24 cellular contexts compared by ENCODE assay signal in the genomic region with DNA sequence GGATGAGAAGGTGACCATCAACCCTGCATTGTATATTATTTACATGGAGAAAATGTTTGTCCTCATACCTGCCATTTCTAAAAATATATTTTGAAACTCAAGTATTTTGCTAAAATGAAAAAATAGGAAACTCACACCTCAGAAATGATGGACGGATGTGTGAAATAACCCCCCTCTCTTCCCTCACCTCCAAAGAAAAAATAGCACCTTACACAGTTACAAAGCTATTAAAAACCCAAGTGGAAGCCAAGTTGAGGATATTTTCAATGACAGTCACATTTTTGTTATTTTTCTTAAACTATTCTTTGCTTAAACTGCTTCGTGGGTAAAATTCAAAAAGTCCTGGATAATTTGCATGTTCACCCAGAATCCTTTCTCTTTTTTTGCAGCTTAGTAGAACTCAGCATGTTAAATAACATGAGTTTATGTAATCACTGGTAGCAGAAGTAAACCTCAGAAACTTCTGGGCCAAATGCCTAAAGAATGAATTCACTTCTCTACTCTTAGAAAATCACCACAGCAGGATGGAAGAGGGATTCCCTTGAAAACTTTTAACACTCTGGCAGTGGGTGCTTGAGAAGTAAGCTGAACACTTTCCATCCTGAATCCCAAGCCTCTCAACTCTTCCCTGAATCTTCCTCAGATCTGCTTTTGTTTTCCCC. TPM values are rescaled to one million over a fixed set of nuclear protein-coding genes. Genes with fewer than 3 reads are reported as not detected.
DNase-seq lines count a peak whose midpoint lies in the region; ATAC-seq, FAIRE-seq and TF ChIP-seq lines count a peak whose summit lies in the region.
"Had no signal": no experiment of that assay in that cellular context is flagged by ENCODE, and none has a peak within 500 bp of the region (broad histone marks: within the 10 kb centered on the region; RNA-seq: fewer than 3 reads in every experiment).

No MANE protein-coding gene starts in this region.

- no peak for FAIRE-seq in keratinocyte (lab: Jason Lieb, UNC)
- FAIRE-seq: endometrium, TTC549 had no signal

- no peak for ATAC-seq in activated naive CD8-positive, alpha-beta T cell treated with anti-CD3 and anti-CD28 coated beads, Interleukin-2, amount 10 ng/mL, durations not matched to agents 7 days and 5 days (ENCODE audit: low read depth)
- no peak for ATAC-seq in activated CD8-positive, alpha-beta memory T cell treated with anti-CD3 and anti-CD28 coated beads, Interleukin-2, amount 10 ng/mL, durations not matched to agents 7 days and 5 days
- ATAC-seq in GM21360 (IDR thresholded peaks at IDR 0.05; ENCODE audit: unreplicated experiment): no peak
- ATAC-seq: left lobe of liver had no signal

- H3K4me3 ChIP-seq in breast epithelium (no peak overlapping the region), keratinocyte (ENCODE audit: control insufficient read depth in 2 of 3, extremely low read depth in 1 of 3, insufficient read depth in 2 of 3, low read depth in 1 of 3, low read length in 3 of 3) (peak overlapping the region in 1 of 3 experiments; percentile 8)
- H3K4me3 ChIP-seq: vagina had no signal

- H3K9me1 ChIP-seq in keratinocyte (ENCODE audit: control insufficient read depth, extremely low read depth, insufficient read depth, low read length): no peaks in the 10 kb centered on the region

- H3K9me3 ChIP-seq in breast epithelium: no peaks in the 10 kb centered on the region
- no peaks in the 10 kb centered on the region for H3K9me3 ChIP-seq in keratinocyte (ENCODE audit: control insufficient read depth, low read depth, low read length)
- H3K9me3 ChIP-seq: neutrophil, vagina had no signal

- CTCF ChIA-PET in MCF 10A (lab: Yijun Ruan, JAX): interaction anchor here (0.7 to 1.3 kb wide), 4 partner anchors 12 to 37 kb away, joined by 3 to 4 read pairs (median 3); no protein-coding TSS in a partner anchor
- CTCF ChIA-PET in activated CD8-positive, alpha-beta memory T cell treated with anti-CD3 and anti-CD28 coated beads, Interleukin-2, amount 10 ng/mL, durations not matched to agents 7 days and 5 days (lab: Charles Lee): no interaction called here

- peak overlapping the region; percentile 82 for H2AFZ ChIP-seq in keratinocyte (ENCODE audit: control insufficient read depth, low read length)

- H3K9ac ChIP-seq in keratinocyte (ENCODE audit: control insufficient read depth, extremely low read depth, insufficient read depth, low read length): peak overlapping the region; percentile 45

- H3K27me3 ChIP-seq in breast epithelium: no peaks in the 10 kb centered on the region
- no peaks in the 10 kb centered on the region for H3K27me3 ChIP-seq in keratinocyte (ENCODE audit: control insufficient read depth, extremely low read depth, insufficient read depth, low read length)
- H3K27me3 ChIP-seq: brain microvascular endothelial cell, neutrophil, vagina had no signal

- dilution Hi-C loops in keratinocyte (cut with MboI; ENCODE audit: extremely low pct_ligation_motif_present, low sequenced_read_pairs): no loop called here

- H3K36me3 Mint-ChIP-seq in MCF 10A (ENCODE audit: insufficient read depth, unreplicated experiment) (no peaks in the 10 kb centered on the region), type B pancreatic cell (no peaks in the 10 kb centered on the region)
- no peaks in the 10 kb centered on the region for H3K36me3 Mint-ChIP-seq in activated naive CD8-positive, alpha-beta T cell treated with anti-CD3 and anti-CD28 coated beads, Interleukin-2, amount 10 ng/mL, durations not matched to agents 7 days and 5 days
- H3K36me3 Mint-ChIP-seq in activated CD8-positive, alpha-beta memory T cell treated with anti-CD3 and anti-CD28 coated beads, Interleukin-2, amount 10 ng/mL, durations not matched to agents 7 days and 5 days: no peaks in the 10 kb centered on the region
- H3K36me3 Mint-ChIP-seq: CD14-positive monocyte had no signal

- H3K9me3 Mint-ChIP-seq in MCF 10A (ENCODE audit: unreplicated experiment) (no peaks in the 10 kb centered on the region), type B pancreatic cell (no peaks in the 10 kb centered on the region)
- H3K9me3 Mint-ChIP-seq in activated naive CD8-positive, alpha-beta T cell treated with anti-CD3 and anti-CD28 coated beads, Interleukin-2, amount 10 ng/mL, durations not matched to agents 7 days and 5 days: no peaks in the 10 kb centered on the region
- H3K9me3 Mint-ChIP-seq in activated CD8-positive, alpha-beta memory T cell treated with anti-CD3 and anti-CD28 coated beads, Interleukin-2, amount 10 ng/mL, durations not matched to agents 7 days and 5 days (ENCODE audit: low read depth): no peaks in the 10 kb centered on the region
- H3K9me3 Mint-ChIP-seq: activated CD4-positive, alpha-beta T cell treated with anti-CD3 and anti-CD28 coated beads, Interleukin-2, amount 10 ng/mL, durations not matched to agents 24 days and 14 days; CD14-positive monocyte had no signal

- H3K4me1 Mint-ChIP-seq in MCF 10A (ENCODE audit: insufficient read depth, unreplicated experiment) (peaks cover 14% of the 10 kb centered on the region), type B pancreatic cell (ENCODE audit: unreplicated experiment) (peaks cover 5% of the 10 kb centered on the region)
- peaks cover 6% of the 10 kb centered on the region for H3K4me1 Mint-ChIP-seq in activated naive CD8-positive, alpha-beta T cell treated with anti-CD3 and anti-CD28 coated beads, Interleukin-2, amount 10 ng/mL, durations not matched to agents 7 days and 5 days
- H3K4me1 Mint-ChIP-seq in activated CD8-positive, alpha-beta memory T cell treated with anti-CD3 and anti-CD28 coated beads, Interleukin-2, amount 10 ng/mL, durations not matched to agents 7 days and 5 days: no peaks in the 10 kb centered on the region
- H3K4me1 Mint-ChIP-seq: activated CD4-positive, alpha-beta T cell treated with anti-CD3 and anti-CD28 coated beads, Interleukin-2, amount 10 ng/mL, durations not matched to agents 24 days and 14 days had no signal

- H3K27ac Mint-ChIP-seq in MCF 10A (ENCODE audit: low read depth, unreplicated experiment): no peak overlapping the region
- peak overlapping the region; percentile 28 for H3K27ac Mint-ChIP-seq in activated naive CD8-positive, alpha-beta T cell treated with anti-CD3 and anti-CD28 coated beads, Interleukin-2, amount 10 ng/mL, durations not matched to agents 7 days and 5 days
- peak overlapping the region; percentile 7 for H3K27ac Mint-ChIP-seq in type B pancreatic cell
- no peak overlapping the region for H3K27ac Mint-ChIP-seq in activated CD8-positive, alpha-beta memory T cell treated with anti-CD3 and anti-CD28 coated beads, Interleukin-2, amount 10 ng/mL, durations not matched to agents 7 days and 5 days
- H3K27ac Mint-ChIP-seq: activated CD4-positive, alpha-beta T cell treated with anti-CD3 and anti-CD28 coated beads, Interleukin-2, amount 10 ng/mL, durations not matched to agents 24 days and 14 days; CD14-positive monocyte had no signal

- intact Hi-C loops in breast epithelium (cut with DNase I; ENCODE audit: low total_unique reads): no loop called here
- intact Hi-C loops in MCF 10A (cut with micrococcal nuclease): no loop called here

- H4K20me1 ChIP-seq in keratinocyte (ENCODE audit: control insufficient read depth, extremely low read depth, insufficient read depth, low read length): no peaks in the 10 kb centered on the region

- no peaks in the 10 kb centered on the region for H3K4me1 ChIP-seq in breast epithelium
- H3K4me1 ChIP-seq in keratinocyte (ENCODE audit: control insufficient read depth, extremely low read depth, insufficient read depth, low read length): peaks cover 29% of the 10 kb centered on the region
- H3K4me1 ChIP-seq: vagina had no signal

- H3K36me3 ChIP-seq in breast epithelium (no peaks in the 10 kb centered on the region), keratinocyte (ENCODE audit: control insufficient read depth in 2 of 2, extremely low read depth in 1 of 2, insufficient read depth in 2 of 2, low read length in 2 of 2) (no peaks in the 10 kb centered on the region)
- H3K36me3 ChIP-seq: brain microvascular endothelial cell, neutrophil, vagina had no signal

- H3K4me2 ChIP-seq in keratinocyte (ENCODE audit: control insufficient read depth, extremely low read depth, insufficient read depth, low read depth, low read length): peak overlapping the region; percentile 78

- H3K4me3 Mint-ChIP-seq in MCF 10A (ENCODE audit: unreplicated experiment): no peak overlapping the region
- H3K4me3 Mint-ChIP-seq in activated naive CD8-positive, alpha-beta T cell treated with anti-CD3 and anti-CD28 coated beads, Interleukin-2, amount 10 ng/mL, durations not matched to agents 7 days and 5 days: peak overlapping the region; percentile 53
- no peak overlapping the region for H3K4me3 Mint-ChIP-seq in type B pancreatic cell
- H3K4me3 Mint-ChIP-seq in activated CD8-positive, alpha-beta memory T cell treated with anti-CD3 and anti-CD28 coated beads, Interleukin-2, amount 10 ng/mL, durations not matched to agents 7 days and 5 days: no peak overlapping the region
- H3K4me3 Mint-ChIP-seq: activated CD4-positive, alpha-beta T cell treated with anti-CD3 and anti-CD28 coated beads, Interleukin-2, amount 10 ng/mL, durations not matched to agents 24 days and 14 days; CD14-positive monocyte had no signal

- BruUV-seq in MCF 10A (replicated peaks; lab: Mats Ljungman, UMichigan): no TSS peak

- peak overlapping the region; percentile 4 to 56 for H3K27ac ChIP-seq in breast epithelium
- peak overlapping the region; percentile 66 for H3K27ac ChIP-seq in keratinocyte (ENCODE audit: control insufficient read depth, insufficient read depth, low read length)
- H3K27ac ChIP-seq: brain microvascular endothelial cell, neutrophil, vagina had no signal

- no peaks in the 10 kb centered on the region for H3K27me3 Mint-ChIP-seq in MCF 10A (ENCODE audit: insufficient read depth, unreplicated experiment)
- H3K27me3 Mint-ChIP-seq in activated naive CD8-positive, alpha-beta T cell treated with anti-CD3 and anti-CD28 coated beads, Interleukin-2, amount 10 ng/mL, durations not matched to agents 7 days and 5 days: no peaks in the 10 kb centered on the region
- H3K27me3 Mint-ChIP-seq in type B pancreatic cell: no peaks in the 10 kb centered on the region
- H3K27me3 Mint-ChIP-seq in activated CD8-positive, alpha-beta memory T cell treated with anti-CD3 and anti-CD28 coated beads, Interleukin-2, amount 10 ng/mL, durations not matched to agents 7 days and 5 days: no peaks in the 10 kb centered on the region
- H3K27me3 Mint-ChIP-seq: activated CD4-positive, alpha-beta T cell treated with anti-CD3 and anti-CD28 coated beads, Interleukin-2, amount 10 ng/mL, durations not matched to agents 24 days and 14 days had no signal

- no peak for TF ChIP-seq POLR2A in breast epithelium (IDR thresholded peaks at IDR 0.05)

- DNase-seq in breast epithelium (ENCODE audit: low spot score in 2 of 2) (no peak), MCF 10A (ENCODE audit: unreplicated experiment) (no peak), keratinocyte (ENCODE audit: low read depth, low spot score) (no peak), type B pancreatic cell (ENCODE audit: extremely low spot score, unreplicated experiment) (no peak)
- DNase-seq in activated naive CD8-positive, alpha-beta T cell treated with anti-CD3 and anti-CD28 coated beads, Interleukin-2, amount 10 ng/mL, durations not matched to agents 7 days and 5 days: no peak
- no peak for DNase-seq in activated CD8-positive, alpha-beta memory T cell treated with anti-CD3 and anti-CD28 coated beads, Interleukin-2, amount 10 ng/mL, durations not matched to agents 7 days and 5 days
- DNase-seq in stimulated activated CD8-positive, alpha-beta memory T cell treated with anti-CD3 and anti-CD28 coated beads, Interleukin-4, amount 100 ng/mL, for 48 hours: no peak
- DNase-seq: ACHN; activated CD4-positive, alpha-beta T cell treated with anti-CD3 and anti-CD28 coated beads, Interleukin-2, amount 10 ng/mL, durations not matched to agents 24 days and 14 days; activated gamma-delta T cell treated with Interleukin-2 at 50 U/mL for 16 hours; brain microvascular endothelial cell; DMS153; GDM1; KBM-7; NCI-H748 treated with DMSO at 0.1 percent for 48 hours; SHP77 treated with DMSO at 0.1 percent for 48 hours; substantia nigra had no signal

- POLR2A ChIA-PET in MCF 10A (lab: Yijun Ruan, JAX): interaction anchor here (0.7 to 2.2 kb wide), 8 partner anchors 36 to 162 kb away, joined by 3 to 12 read pairs (median 4); no protein-coding TSS in a partner anchor
- POLR2A ChIA-PET in activated naive CD8-positive, alpha-beta T cell treated with anti-CD3 and anti-CD28 coated beads, Interleukin-2, amount 10 ng/mL, durations not matched to agents 7 days and 5 days (lab: Charles Lee): no interaction called here

- no peaks in the 10 kb centered on the region for H3K79me2 ChIP-seq in keratinocyte (ENCODE audit: control insufficient read depth, insufficient read depth, low read length)

- TF ChIP-seq CTCF in breast epithelium (IDR thresholded peaks at IDR 0.05) (no peak), MCF 10A (IDR thresholded peaks at IDR 0.05; ENCODE audit: unreplicated experiment) (no peak), keratinocyte (optimal IDR thresholded peaks at IDR 0.05 in 1 of 3, IDR thresholded peaks at IDR 0.05 in 1 of 3, conservative IDR thresholded peaks at IDR 0.05 in 1 of 3; ENCODE audit: extremely low read depth in 1 of 3, insufficient read depth in 2 of 3, low read length in 3 of 3) (no peak), type B pancreatic cell (conservative IDR thresholded peaks at IDR 0.05) (no peak)

RNA-seq across cellular contexts. Expression of a gene that starts 0.8 kb away (rescaled TPM):
- total RNA-seq in breast epithelium (under 1 TPM in 1 of 3 donors, not detected in 2; 0.29 TPM), MCF 10A (2022) (not detected in 2 replicates), type B pancreatic cell (ENCODE audit: low replicate concordance) (1.6 and 4.1 TPM in 2 replicates)
- under 1 TPM; 0.61 to 0.71 TPM for total RNA-seq in activated naive CD8-positive, alpha-beta T cell treated with anti-CD3 and anti-CD28 coated beads, Interleukin-2, amount 10 ng/mL, durations not matched to agents 7 days and 5 days
- 3.1 to 25.1 TPM (median 11.2 TPM) in 3 replicates for polyA plus RNA-seq in keratinocyte
- 394 TPM for polyA plus RNA-seq in keratinocyte (2011; ENCODE audit: low read depth)
- 0.83 and 1.5 TPM in 2 replicates for polyA plus RNA-seq in keratinocyte (2011; cell fraction: cytosol; rRNA removed)
- 9.9 and 13.5 TPM in 2 replicates for polyA plus RNA-seq in keratinocyte (2011; cell fraction: nucleus; rRNA removed)
- 2.3 and 219 TPM in 2 replicates for polyA plus RNA-seq in keratinocyte (2012; ENCODE audit: low replicate concordance)
- 1.7 to 38.8 TPM (median 24.1 TPM) in 3 replicates for polyA minus RNA-seq in keratinocyte
- polyA minus RNA-seq in keratinocyte (2011; cell fraction: cytosol; rRNA and poly(A)+ RNA removed): 3.5 TPM
- 30.0 and 43.8 TPM in 2 replicates for polyA minus RNA-seq in keratinocyte (2011; cell fraction: nucleus; rRNA and poly(A)+ RNA removed)
- total RNA-seq in activated CD8-positive, alpha-beta memory T cell treated with anti-CD3 and anti-CD28 coated beads, Interleukin-2, amount 10 ng/mL, durations not matched to agents 7 days and 5 days: not detected
- total RNA-seq: activated CD4-positive, alpha-beta T cell treated with anti-CD3 and anti-CD28 coated beads, Interleukin-2, amount 10 ng/mL, durations not matched to agents 24 days and 14 days; left lobe of liver had no signal
- polyA plus RNA-seq: CD14-positive monocyte had no signal

RNA-seq across cellular contexts. Expression of a gene that starts 59.7 kb away (rescaled TPM):
- total RNA-seq in breast epithelium: 10 to 100 TPM in 2 of 3 donors, 1 to 10 TPM in 1; 8.0 to 72.9 (median 19.0) TPM
- total RNA-seq in MCF 10A (2022): 11.3 and 17.6 TPM in 2 replicates
- not detected for total RNA-seq in activated naive CD8-positive, alpha-beta T cell treated with anti-CD3 and anti-CD28 coated beads, Interleukin-2, amount 10 ng/mL, durations not matched to agents 7 days and 5 days
- polyA plus RNA-seq in keratinocyte: 32.1 to 48.6 TPM (median 37.1 TPM) in 3 replicates
- 218 TPM for polyA plus RNA-seq in keratinocyte (2011; ENCODE audit: low read depth)
- polyA plus RNA-seq in keratinocyte (2011; cell fraction: cytosol; rRNA removed): 11.5 and 24.5 TPM in 2 replicates
- polyA plus RNA-seq in keratinocyte (2011; cell fraction: nucleus; rRNA removed): 58.0 and 88.8 TPM in 2 replicates
- polyA plus RNA-seq in keratinocyte (2012; ENCODE audit: low replicate concordance): 41.4 and 86.7 TPM in 2 replicates
- 31.1 to 128 TPM (median 117 TPM) in 3 replicates for polyA minus RNA-seq in keratinocyte
- polyA minus RNA-seq in keratinocyte (2011; cell fraction: cytosol; rRNA and poly(A)+ RNA removed): 42.8 TPM
- polyA minus RNA-seq in keratinocyte (2011; cell fraction: nucleus; rRNA and poly(A)+ RNA removed): 111 and 206 TPM in 2 replicates
- total RNA-seq in type B pancreatic cell (ENCODE audit: low replicate concordance): 85.4 and 352 TPM in 2 replicates
- not detected for total RNA-seq in activated CD8-positive, alpha-beta memory T cell treated with anti-CD3 and anti-CD28 coated beads, Interleukin-2, amount 10 ng/mL, durations not matched to agents 7 days and 5 days
- total RNA-seq: activated CD4-positive, alpha-beta T cell treated with anti-CD3 and anti-CD28 coated beads, Interleukin-2, amount 10 ng/mL, durations not matched to agents 24 days and 14 days had no signal

Comparison
In these comparisons a context has a peak if more than half of its experiments do, and no peak if none do; other contexts are left out.
1. H3K27ac Mint-ChIP-seq: peak in activated naive CD8-positive, alpha-beta T cell treated with anti-CD3 and anti-CD28 coated beads, Interleukin-2, amount 10 ng/mL, durations not matched to agents 7 days and 5 days (single experiment) and type B pancreatic cell (single experiment); none in MCF 10A (single experiment) and activated CD8-positive, alpha-beta memory T cell treated with anti-CD3 and anti-CD28 coated beads, Interleukin-2, amount 10 ng/mL, durations not matched to agents 7 days and 5 days (single experiment).
2. RNA of a gene that starts 59.7 kb away (total RNA-seq): 85.4 to 352 TPM in type B pancreatic cell, 8.0 to 72.9 TPM in breast epithelium and 11.3 to 17.6 TPM in MCF 10A; not detected in activated naive CD8-positive, alpha-beta T cell treated with anti-CD3 and anti-CD28 coated beads, Interleukin-2, amount 10 ng/mL, durations not matched to agents 7 days and 5 days and not detected in activated CD8-positive, alpha-beta memory T cell treated with anti-CD3 and anti-CD28 coated beads, Interleukin-2, amount 10 ng/mL, durations not matched to agents 7 days and 5 days; every median in the first group is over 4 times any median in the second.